9 cellular contexts compared by ENCODE assay signal in genomic region chr2:127080941-127081769, GRCh38. TPM values are rescaled to one million over a fixed set of nuclear protein-coding genes. Genes with fewer than 3 reads are reported as not detected.
DNase-seq lines count a peak whose midpoint lies in the region; ATAC-seq and TF ChIP-seq lines count a peak whose summit lies in the region.
"Had no signal": no experiment of that assay in that cellular context is flagged by ENCODE, and none has a peak within 500 bp of the region (broad histone marks: within the 10 kb centered on the region; RNA-seq: fewer than 3 reads in every experiment).

No MANE protein-coding gene starts in this region.

- intact Hi-C loops in esophagus muscularis mucosa (cut with DNase I), result no loop called here
- intact Hi-C loops in left lung (cut with DNase I), result no loop called here

- H3K27me3 ChIP-seq in esophagus muscularis mucosa (no peaks in the 10 kb centered on the region), left lung (no peaks in the 10 kb centered on the region)
- H3K27me3 ChIP-seq: SJSA1 had no signal

- no peak for TF ChIP-seq EP300 in esophagus muscularis mucosa (IDR thresholded peaks at IDR 0.05)

- peak; percentile 22 to 33 for DNase-seq in activated CD4-positive, alpha-beta T cell treated with anti-CD3 and anti-CD28 coated beads, Interleukin-2, amount 50 U/mL, for 24 hours (ENCODE audit: low read depth in 1 of 2, low spot score in 1 of 2)
- DNase-seq in esophagus muscularis mucosa (ENCODE audit: extremely low spot score), result no peak
- peak; percentile 39 to 49 for DNase-seq in stimulated activated CD4-positive, alpha-beta T cell treated with anti-CD3 and anti-CD28 coated beads, Interleukin-2, amount 100 ng/mL, for 48 hours
- DNase-seq in left lung, result no peak
- DNase-seq in D341Med (ENCODE audit: low spot score), result no peak
- DNase-seq in epidermal melanocyte (ENCODE audit: insufficient read length, low spot score), result no peak

- TF ChIP-seq POLR2A in esophagus muscularis mucosa (IDR thresholded peaks at IDR 0.05; ENCODE audit: low read depth), result no peak

- no CpG with 5 or more reads among the region's 24 CpGs for WGBS in esophagus muscularis mucosa

- H3K27ac ChIP-seq in esophagus muscularis mucosa (replicated peaks in 1 of 4) (peak overlapping the region in 3 of 4 donors; percentile 60 to 80 (median 73)), left lung (peak overlapping the region in 1 of 2 donors; percentile 23)
- H3K27ac ChIP-seq: SJSA1 had no signal

- TF ChIP-seq CTCF in esophagus muscularis mucosa (IDR thresholded peaks at IDR 0.05), result no peak
- TF ChIP-seq CTCF in left lung (IDR thresholded peaks at IDR 0.05), result no peak

- ATAC-seq in GM19324 (IDR thresholded peaks at IDR 0.05; ENCODE audit: low FRiP score, unreplicated experiment) (peak; percentile 46), HG03159 (IDR thresholded peaks at IDR 0.05; ENCODE audit: unreplicated experiment) (peak; percentile 41), left lung (no peak)

- H3K4me3 ChIP-seq in esophagus muscularis mucosa (peak overlapping the region in 3 of 4 donors; percentile 3 to 40 (median 5)), left lung (peak overlapping the region in 1 of 2 donors; percentile 19)
- H3K4me3 ChIP-seq: SJSA1 had no signal

- no peaks in the 10 kb centered on the region for H3K36me3 ChIP-seq in esophagus muscularis mucosa
- H3K36me3 ChIP-seq in left lung, result no peaks in the 10 kb centered on the region

- H3K4me1 ChIP-seq in esophagus muscularis mucosa, result peaks cover 30 to 90% (median 78%) of the 10 kb centered on the region in 4 donors
- peaks cover 29 to 74% of the 10 kb centered on the region in 2 donors for H3K4me1 ChIP-seq in left lung

- H3K9me3 ChIP-seq in esophagus muscularis mucosa (no peaks in the 10 kb centered on the region), left lung (no peaks in the 10 kb centered on the region)
- H3K9me3 ChIP-seq: SJSA1 had no signal

RNA-seq across cellular contexts. Expression of gene BIN1, which starts 25.8 kb away (rescaled TPM):
- 10 to 100 TPM; 32.4 to 78.2 (median 50.2) TPM for total RNA-seq in esophagus muscularis mucosa
- 10 to 100 TPM; 32.0 to 36.0 TPM for total RNA-seq in left lung

Comparison
In these comparisons a context has a peak if more than half of its experiments do, and no peak if none do; other contexts are left out.
1. DNase-seq: peak in activated CD4-positive, alpha-beta T cell treated with anti-CD3 and anti-CD28 coated beads, Interleukin-2, amount 50 U/mL, for 24 hours (2 of 2) and stimulated activated CD4-positive, alpha-beta T cell treated with anti-CD3 and anti-CD28 coated beads, Interleukin-2, amount 100 ng/mL, for 48 hours (2 of 2); none in esophagus muscularis mucosa (single experiment), left lung (0 of 2), D341Med (single experiment) and epidermal melanocyte (single experiment).